In genomic region chr2:179584760-179585159, GRCh38 we compare ENCODE assay signal across 2 cellular contexts.
TF ChIP-seq lines count a peak whose summit lies in the region.

No MANE protein-coding gene starts in this region.

TF ChIP-seq in IMR-90, 13 proteins besides CTCF, POLR2A, EP300 and RAD21:
- TF ChIP-seq MAFK (IDR thresholded peaks at IDR 0.05; ENCODE audit: low read depth, low read length) (no peak), MXI1 (IDR thresholded peaks at IDR 0.05; ENCODE audit: borderline replicate concordance, low read depth, low read length) (no peak), RCOR1 (IDR thresholded peaks at IDR 0.05; ENCODE audit: insufficient replicate concordance, low read length) (no peak), MAZ (IDR thresholded peaks at IDR 0.05; ENCODE audit: borderline replicate concordance, low read depth, low read length) (no peak), NFE2L2 (IDR thresholded peaks at IDR 0.05; ENCODE audit: low read depth, low read length) (no peak), CHD1 (IDR thresholded peaks at IDR 0.05; ENCODE audit: low read depth, low read length) (no peak), FOS (IDR thresholded peaks at IDR 0.05; ENCODE audit: low read depth, low read length) (no peak), RFX5 (IDR thresholded peaks at IDR 0.05; ENCODE audit: low read depth, low read length) (no peak), SMC3 (IDR thresholded peaks at IDR 0.05; ENCODE audit: low read depth, low read length) (no peak), CEBPB (IDR thresholded peaks at IDR 0.05; ENCODE audit: low read depth, low read length) (no peak), BHLHE40 (IDR thresholded peaks at IDR 0.05; ENCODE audit: low read depth, low read length) (no peak)
- TF ChIP-seq, protein P1, sequence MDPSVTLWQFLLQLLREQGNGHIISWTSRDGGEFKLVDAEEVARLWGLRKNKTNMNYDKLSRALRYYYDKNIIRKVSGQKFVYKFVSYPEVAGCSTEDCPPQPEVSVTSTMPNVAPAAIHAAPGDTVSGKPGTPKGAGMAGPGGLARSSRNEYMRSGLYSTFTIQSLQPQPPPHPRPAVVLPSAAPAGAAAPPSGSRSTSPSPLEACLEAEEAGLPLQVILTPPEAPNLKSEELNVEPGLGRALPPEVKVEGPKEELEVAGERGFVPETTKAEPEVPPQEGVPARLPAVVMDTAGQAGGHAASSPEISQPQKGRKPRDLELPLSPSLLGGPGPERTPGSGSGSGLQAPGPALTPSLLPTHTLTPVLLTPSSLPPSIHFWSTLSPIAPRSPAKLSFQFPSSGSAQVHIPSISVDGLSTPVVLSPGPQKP (IDR thresholded peaks at IDR 0.05; ENCODE audit: borderline replicate concordance, low read depth, low read length) = no peak
- TF ChIP-seq, protein P2, sequence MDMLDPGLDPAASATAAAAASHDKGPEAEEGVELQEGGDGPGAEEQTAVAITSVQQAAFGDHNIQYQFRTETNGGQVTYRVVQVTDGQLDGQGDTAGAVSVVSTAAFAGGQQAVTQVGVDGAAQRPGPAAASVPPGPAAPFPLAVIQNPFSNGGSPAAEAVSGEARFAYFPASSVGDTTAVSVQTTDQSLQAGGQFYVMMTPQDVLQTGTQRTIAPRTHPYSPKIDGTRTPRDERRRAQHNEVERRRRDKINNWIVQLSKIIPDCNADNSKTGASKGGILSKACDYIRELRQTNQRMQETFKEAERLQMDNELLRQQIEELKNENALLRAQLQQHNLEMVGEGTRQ (IDR thresholded peaks at IDR 0.05; ENCODE audit: low read depth, low read length) = no peak

TF ChIP-seq in HepG2, 621 proteins besides CTCF, POLR2A, EP300 and RAD21:
- TF ChIP-seq TCF7L2 (IDR thresholded peaks at IDR 0.05; ENCODE audit: low read depth, low read length) (no peak), NR2F6 (IDR thresholded peaks at IDR 0.05) (0 out of 2 replicates have a peak, but pooled peaks have one; percentile 23), NR2F6 (CRISPR knock-in tag; IDR thresholded peaks at IDR 0.05) (no peak)
